12 cellular contexts compared by ENCODE assay signal in genomic region chr3:1380926-1381646, GRCh38.
DNase-seq lines count a peak whose midpoint lies in the region; ATAC-seq and TF ChIP-seq lines count a peak whose summit lies in the region.
"Had no signal": no experiment of that assay in that cellular context is flagged by ENCODE, and none has a peak within 500 bp of the region (broad histone marks: within the 10 kb centered on the region; RNA-seq: fewer than 3 reads in every experiment).

No MANE protein-coding gene starts in this region.

- intact Hi-C loops in CD4-positive, alpha-beta memory T cell (cut with micrococcal nuclease) = no loop called here

- H3K4me3 Mint-ChIP-seq in natural killer cell treated with Interleukin-12 subunit alpha and Interleukin-12 subunit beta and Interleukin-15 and Interleukin-18, amount 100 ng/mL, for 72 hours = no peak overlapping the region
- H3K4me3 Mint-ChIP-seq in CD4-positive, alpha-beta memory T cell = no peak overlapping the region
- H3K4me3 Mint-ChIP-seq: dendritic cell treated with granulocyte-macrophage colony-stimulating factor and Interleukin-4, amounts not matched to agents 40 ng/mL and 50 ng/mL, for 4 days; T-cell had no signal

- H3K4me2 ChIP-seq in BLaER1 = peak overlapping the region; percentile 29

- no peaks in the 10 kb centered on the region for H3K9me3 ChIP-seq in BLaER1
- no peaks in the 10 kb centered on the region for H3K9me3 ChIP-seq in Peyer's patch
- H3K9me3 ChIP-seq in CD4-positive, alpha-beta memory T cell (ENCODE audit: control insufficient read depth in 1 of 2, low read length in 2 of 2) = no peaks in the 10 kb centered on the region
- H3K9me3 ChIP-seq: pancreas had no signal

- H3K9me3 Mint-ChIP-seq in natural killer cell treated with Interleukin-12 subunit alpha and Interleukin-12 subunit beta and Interleukin-15 and Interleukin-18, amount 100 ng/mL, for 72 hours = peaks cover 14% of the 10 kb centered on the region
- H3K9me3 Mint-ChIP-seq in CD4-positive, alpha-beta memory T cell = peaks cover 0 to 12% (median 8%) of the 10 kb centered on the region in 8 donors

- H4K20me1 ChIP-seq in BLaER1 = no peaks in the 10 kb centered on the region

- H3K4me1 Mint-ChIP-seq in natural killer cell treated with Interleukin-12 subunit alpha and Interleukin-12 subunit beta and Interleukin-15 and Interleukin-18, amount 100 ng/mL, for 72 hours (ENCODE audit: low read depth in 2 of 2) = no peaks in the 10 kb centered on the region
- H3K4me1 Mint-ChIP-seq in CD4-positive, alpha-beta memory T cell = no peaks in the 10 kb centered on the region
- H3K4me1 Mint-ChIP-seq: T-cell had no signal

- no peaks in the 10 kb centered on the region for H3K27me3 Mint-ChIP-seq in natural killer cell treated with Interleukin-12 subunit alpha and Interleukin-12 subunit beta and Interleukin-15 and Interleukin-18, amount 100 ng/mL, for 72 hours
- H3K27me3 Mint-ChIP-seq in CD4-positive, alpha-beta memory T cell = no peaks in the 10 kb centered on the region
- H3K27me3 Mint-ChIP-seq: dendritic cell treated with granulocyte-macrophage colony-stimulating factor and Interleukin-4, amounts not matched to agents 40 ng/mL and 50 ng/mL, for 4 days; T-cell had no signal

- H3K27ac ChIP-seq in BLaER1 = no peak overlapping the region; the same call in 1 of the 2 replicates
- no peak overlapping the region for H3K27ac ChIP-seq in Peyer's patch
- no peak overlapping the region for H3K27ac ChIP-seq in CD4-positive, alpha-beta memory T cell (ENCODE audit: low read depth, low read length)
- H3K27ac ChIP-seq: pancreas had no signal

- H3K4me3 ChIP-seq in BLaER1 = no peak overlapping the region
- no peak overlapping the region for H3K4me3 ChIP-seq in NB4 (ENCODE audit: low read depth, low read length)
- H3K4me3 ChIP-seq in Peyer's patch = no peak overlapping the region
- H3K4me3 ChIP-seq in CD4-positive, alpha-beta memory T cell (ENCODE audit: low read length in 2 of 2) = no peak overlapping the region
- H3K4me3 ChIP-seq: pancreas had no signal

- H3K36me3 Mint-ChIP-seq in natural killer cell treated with Interleukin-12 subunit alpha and Interleukin-12 subunit beta and Interleukin-15 and Interleukin-18, amount 100 ng/mL, for 72 hours = no peaks in the 10 kb centered on the region
- no peaks in the 10 kb centered on the region for H3K36me3 Mint-ChIP-seq in CD4-positive, alpha-beta memory T cell
- H3K36me3 Mint-ChIP-seq: T-cell had no signal

- H3K27ac Mint-ChIP-seq in natural killer cell treated with Interleukin-12 subunit alpha and Interleukin-12 subunit beta and Interleukin-15 and Interleukin-18, amount 100 ng/mL, for 72 hours = no peak overlapping the region
- H3K27ac Mint-ChIP-seq in CD4-positive, alpha-beta memory T cell = no peak overlapping the region
- H3K27ac Mint-ChIP-seq: dendritic cell treated with granulocyte-macrophage colony-stimulating factor and Interleukin-4, amounts not matched to agents 40 ng/mL and 50 ng/mL, for 4 days; T-cell had no signal

- H3K36me3 ChIP-seq in BLaER1 = no peaks in the 10 kb centered on the region
- no peaks in the 10 kb centered on the region for H3K36me3 ChIP-seq in Peyer's patch
- H3K36me3 ChIP-seq in CD4-positive, alpha-beta memory T cell (ENCODE audit: insufficient read depth, low read length) = no peaks in the 10 kb centered on the region
- H3K36me3 ChIP-seq: pancreas had no signal

- no peak for TF ChIP-seq CTCF in NB4 (IDR thresholded peaks at IDR 0.05; ENCODE audit: low read depth, low read length)
- no peak for TF ChIP-seq CTCF in Peyer's patch (IDR thresholded peaks at IDR 0.05)

- peak; percentile 70 for ATAC-seq in GM19372 (IDR thresholded peaks at IDR 0.05; ENCODE audit: low read depth, unreplicated experiment)
- peak; percentile 66 for ATAC-seq in HG02943 (IDR thresholded peaks at IDR 0.05; ENCODE audit: low read depth, unreplicated experiment)
- ATAC-seq in natural killer cell treated with Interleukin-12 subunit alpha and Interleukin-12 subunit beta and Interleukin-15 and Interleukin-18, amount 100 ng/mL, for 72 hours = no peak
- ATAC-seq: T-cell had no signal

- CTCF ChIA-PET in CD4-positive, alpha-beta memory T cell (lab: Charles Lee; ENCODE audit: partially characterized antibody) = no interaction called here

- DNase-seq in NB4 (ENCODE audit: low read depth) (peak; percentile 9), Peyer's patch (no peak), HUDEP-2 (lab: John Stamatoyannopoulos, UW; ENCODE audit: unreplicated experiment in 76 of 76) (no peak)
- no peak for DNase-seq in natural killer cell treated with Interleukin-12 subunit alpha and Interleukin-12 subunit beta and Interleukin-15 and Interleukin-18, amount 100 ng/mL, for 72 hours (ENCODE audit: low spot score)
- no peak for DNase-seq in CD4-positive, alpha-beta memory T cell
- DNase-seq: NCI-H146, pancreas, T-cell had no signal

- peaks cover 14% of the 10 kb centered on the region for H3K4me1 ChIP-seq in BLaER1
- H3K4me1 ChIP-seq in Peyer's patch = no peaks in the 10 kb centered on the region
- H3K4me1 ChIP-seq in CD4-positive, alpha-beta memory T cell (ENCODE audit: insufficient read depth, low read length) = no peaks in the 10 kb centered on the region
- H3K4me1 ChIP-seq: pancreas had no signal

- TF ChIP-seq POLR2A in NB4 (IDR thresholded peaks at IDR 0.05; ENCODE audit: extremely low read depth, insufficient read length) = no peak
- TF ChIP-seq POLR2A in Peyer's patch (IDR thresholded peaks at IDR 0.05) = no peak

- H3K9ac ChIP-seq in BLaER1 = no peak overlapping the region

- H3K27me3 ChIP-seq in BLaER1 = no peaks in the 10 kb centered on the region
- H3K27me3 ChIP-seq in Peyer's patch = no peaks in the 10 kb centered on the region
- H3K27me3 ChIP-seq in CD4-positive, alpha-beta memory T cell (ENCODE audit: insufficient read depth, low read length) = no peaks in the 10 kb centered on the region
- H3K27me3 ChIP-seq: pancreas had no signal

- POLR2A ChIA-PET in CD4-positive, alpha-beta memory T cell (lab: Charles Lee; ENCODE audit: partially characterized antibody) = no interaction called here

Comparison
In these comparisons a context has a peak if more than half of its experiments do, and no peak if none do; other contexts are left out.
1. ATAC-seq: peak in GM19372 (single experiment) and HG02943 (single experiment); none in natural killer cell treated with Interleukin-12 subunit alpha and Interleukin-12 subunit beta and Interleukin-15 and Interleukin-18, amount 100 ng/mL, for 72 hours (0 of 2).